In genomic region chr19:8412783-8413592, GRCh38 we compare ENCODE assay signal across 1 cellular context.
TF ChIP-seq lines count a peak whose summit lies in the region.

A gene with protein sequence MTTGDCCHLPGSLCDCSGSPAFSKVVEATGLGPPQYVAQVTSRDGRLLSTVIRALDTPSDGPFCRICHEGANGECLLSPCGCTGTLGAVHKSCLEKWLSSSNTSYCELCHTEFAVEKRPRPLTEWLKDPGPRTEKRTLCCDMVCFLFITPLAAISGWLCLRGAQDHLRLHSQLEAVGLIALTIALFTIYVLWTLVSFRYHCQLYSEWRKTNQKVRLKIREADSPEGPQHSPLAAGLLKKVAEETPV (plus strand): TSS chr19:8413305. CDS start chr19:8421841, 8,536 bp downstream.

TF ChIP-seq in HepG2, 621 proteins besides CTCF, POLR2A, EP300 and RAD21 (continued from another document and continues in another):
- TF ChIP-seq ZSCAN5A (CRISPR knock-in tag; IDR thresholded peaks at IDR 0.05; ENCODE audit: borderline replicate concordance) (no peak), LRRFIP1 (CRISPR knock-in tag; conservative IDR thresholded peaks at IDR 0.05) (no peak), GFI1 (CRISPR knock-in tag; IDR thresholded peaks at IDR 0.05; ENCODE audit: borderline replicate concordance) (no peak), WIZ (CRISPR knock-in tag; IDR thresholded peaks at IDR 0.05) (no peak), ZNF644 (CRISPR knock-in tag; IDR thresholded peaks at IDR 0.05; ENCODE audit: low read depth) (no peak), CCDC6 (CRISPR knock-in tag; IDR thresholded peaks at IDR 0.05) (no peak), ZNF260 (CRISPR knock-in tag; IDR thresholded peaks at IDR 0.05; ENCODE audit: borderline replicate concordance, low read depth) (no peak), MED1 (CRISPR knock-in tag; IDR thresholded peaks at IDR 0.05) (no peak; the same call in 1 of the 2 replicates), PRMT3 (CRISPR knock-in tag; IDR thresholded peaks at IDR 0.05; ENCODE audit: borderline replicate concordance, low read depth) (no peak), ISL2 (CRISPR knock-in tag; IDR thresholded peaks at IDR 0.05) (no peak), SKI (IDR thresholded peaks at IDR 0.05; ENCODE audit: partially characterized antibody) (no peak), SIN3A (IDR thresholded peaks at IDR 0.05; ENCODE audit: borderline replicate concordance, low read depth, low read length) (no peak), FOXK1 (CRISPR knock-in tag; IDR thresholded peaks at IDR 0.05; ENCODE audit: borderline replicate concordance, low read depth) (no peak), PHF21A (CRISPR knock-in tag; IDR thresholded peaks at IDR 0.05) (0 out of 2 replicates have a peak, but pooled peaks have one; percentile 32), TSC22D2 (CRISPR knock-in tag; IDR thresholded peaks at IDR 0.05; ENCODE audit: borderline replicate concordance) (no peak), FOXC1 (CRISPR knock-in tag; IDR thresholded peaks at IDR 0.05; ENCODE audit: borderline replicate concordance) (no peak), MTA1 (CRISPR knock-in tag; IDR thresholded peaks at IDR 0.05; ENCODE audit: borderline replicate concordance) (no peak), NR2F6 (IDR thresholded peaks at IDR 0.05) (no peak), NR2F6 (CRISPR knock-in tag; IDR thresholded peaks at IDR 0.05) (no peak), UBTF (CRISPR knock-in tag; IDR thresholded peaks at IDR 0.05) (no peak; the same call in 1 of the 2 replicates), JUND (CRISPR knock-in tag; IDR thresholded peaks at IDR 0.05) (no peak), NKX3-1 (CRISPR knock-in tag; IDR thresholded peaks at IDR 0.05) (no peak), ZNF816 (CRISPR knock-in tag; IDR thresholded peaks at IDR 0.05; ENCODE audit: borderline replicate concordance) (no peak), ZNF674 (CRISPR knock-in tag; IDR thresholded peaks at IDR 0.05; ENCODE audit: low read depth) (no peak), ZNF3 (CRISPR knock-in tag; IDR thresholded peaks at IDR 0.05) (no peak), ZNF382 (CRISPR knock-in tag; IDR thresholded peaks at IDR 0.05; ENCODE audit: borderline replicate concordance) (no peak), SSRP1 (CRISPR knock-in tag; IDR thresholded peaks at IDR 0.05) (no peak), PBX3 (CRISPR knock-in tag; IDR thresholded peaks at IDR 0.05; ENCODE audit: borderline replicate concordance) (0 out of 2 replicates have a peak, but pooled peaks have one; percentile 18), ZNF776 (CRISPR knock-in tag; IDR thresholded peaks at IDR 0.05) (no peak), ZNF101 (CRISPR knock-in tag; IDR thresholded peaks at IDR 0.05; ENCODE audit: borderline replicate concordance, low read depth) (no peak), MTF2 (CRISPR knock-in tag; IDR thresholded peaks at IDR 0.05; ENCODE audit: borderline replicate concordance) (no peak), ATF3 (CRISPR knock-in tag; IDR thresholded peaks at IDR 0.05) (no peak), DR1 (CRISPR knock-in tag; IDR thresholded peaks at IDR 0.05) (no peak), AHR (CRISPR knock-in tag; IDR thresholded peaks at IDR 0.05) (no peak), ZNF720 (CRISPR knock-in tag; IDR thresholded peaks at IDR 0.05) (no peak), FOSL2 (CRISPR knock-in tag; IDR thresholded peaks at IDR 0.05) (0 out of 2 replicates have a peak, but pooled peaks have one; percentile 17), ZNF724P (CRISPR knock-in tag; IDR thresholded peaks at IDR 0.05; ENCODE audit: borderline replicate concordance) (no peak), SNAPC2 (CRISPR knock-in tag; IDR thresholded peaks at IDR 0.05) (no peak), SMC3 (IDR thresholded peaks at IDR 0.05; ENCODE audit: low read length) (peak; percentile 35; the same call in 1 of the 2 replicates), NCOR1 (IDR thresholded peaks at IDR 0.05; ENCODE audit: borderline replicate concordance, low read length) (no peak), TRAFD1 (CRISPR knock-in tag; IDR thresholded peaks at IDR 0.05; ENCODE audit: borderline replicate concordance) (no peak), TCF12 (IDR thresholded peaks at IDR 0.05) (no peak), TCF12 (CRISPR knock-in tag; IDR thresholded peaks at IDR 0.05) (no peak)
- TF ChIP-seq, protein P1, sequence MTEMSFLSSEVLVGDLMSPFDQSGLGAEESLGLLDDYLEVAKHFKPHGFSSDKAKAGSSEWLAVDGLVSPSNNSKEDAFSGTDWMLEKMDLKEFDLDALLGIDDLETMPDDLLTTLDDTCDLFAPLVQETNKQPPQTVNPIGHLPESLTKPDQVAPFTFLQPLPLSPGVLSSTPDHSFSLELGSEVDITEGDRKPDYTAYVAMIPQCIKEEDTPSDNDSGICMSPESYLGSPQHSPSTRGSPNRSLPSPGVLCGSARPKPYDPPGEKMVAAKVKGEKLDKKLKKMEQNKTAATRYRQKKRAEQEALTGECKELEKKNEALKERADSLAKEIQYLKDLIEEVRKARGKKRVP (CRISPR knock-in tag; IDR thresholded peaks at IDR 0.05) = no peak
- TF ChIP-seq, protein P2, sequence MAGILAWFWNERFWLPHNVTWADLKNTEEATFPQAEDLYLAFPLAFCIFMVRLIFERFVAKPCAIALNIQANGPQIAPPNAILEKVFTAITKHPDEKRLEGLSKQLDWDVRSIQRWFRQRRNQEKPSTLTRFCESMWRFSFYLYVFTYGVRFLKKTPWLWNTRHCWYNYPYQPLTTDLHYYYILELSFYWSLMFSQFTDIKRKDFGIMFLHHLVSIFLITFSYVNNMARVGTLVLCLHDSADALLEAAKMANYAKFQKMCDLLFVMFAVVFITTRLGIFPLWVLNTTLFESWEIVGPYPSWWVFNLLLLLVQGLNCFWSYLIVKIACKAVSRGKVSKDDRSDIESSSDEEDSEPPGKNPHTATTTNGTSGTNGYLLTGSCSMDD (CRISPR knock-in tag; IDR thresholded peaks at IDR 0.05) = no peak
- TF ChIP-seq, protein P3, sequence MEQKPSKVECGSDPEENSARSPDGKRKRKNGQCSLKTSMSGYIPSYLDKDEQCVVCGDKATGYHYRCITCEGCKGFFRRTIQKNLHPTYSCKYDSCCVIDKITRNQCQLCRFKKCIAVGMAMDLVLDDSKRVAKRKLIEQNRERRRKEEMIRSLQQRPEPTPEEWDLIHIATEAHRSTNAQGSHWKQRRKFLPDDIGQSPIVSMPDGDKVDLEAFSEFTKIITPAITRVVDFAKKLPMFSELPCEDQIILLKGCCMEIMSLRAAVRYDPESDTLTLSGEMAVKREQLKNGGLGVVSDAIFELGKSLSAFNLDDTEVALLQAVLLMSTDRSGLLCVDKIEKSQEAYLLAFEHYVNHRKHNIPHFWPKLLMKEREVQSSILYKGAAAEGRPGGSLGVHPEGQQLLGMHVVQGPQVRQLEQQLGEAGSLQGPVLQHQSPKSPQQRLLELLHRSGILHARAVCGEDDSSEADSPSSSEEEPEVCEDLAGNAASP (CRISPR knock-in tag; IDR thresholded peaks at IDR 0.05; ENCODE audit: borderline replicate concordance) = no peak; the same call in 1 of the 2 replicates
- TF ChIP-seq, protein P4, sequence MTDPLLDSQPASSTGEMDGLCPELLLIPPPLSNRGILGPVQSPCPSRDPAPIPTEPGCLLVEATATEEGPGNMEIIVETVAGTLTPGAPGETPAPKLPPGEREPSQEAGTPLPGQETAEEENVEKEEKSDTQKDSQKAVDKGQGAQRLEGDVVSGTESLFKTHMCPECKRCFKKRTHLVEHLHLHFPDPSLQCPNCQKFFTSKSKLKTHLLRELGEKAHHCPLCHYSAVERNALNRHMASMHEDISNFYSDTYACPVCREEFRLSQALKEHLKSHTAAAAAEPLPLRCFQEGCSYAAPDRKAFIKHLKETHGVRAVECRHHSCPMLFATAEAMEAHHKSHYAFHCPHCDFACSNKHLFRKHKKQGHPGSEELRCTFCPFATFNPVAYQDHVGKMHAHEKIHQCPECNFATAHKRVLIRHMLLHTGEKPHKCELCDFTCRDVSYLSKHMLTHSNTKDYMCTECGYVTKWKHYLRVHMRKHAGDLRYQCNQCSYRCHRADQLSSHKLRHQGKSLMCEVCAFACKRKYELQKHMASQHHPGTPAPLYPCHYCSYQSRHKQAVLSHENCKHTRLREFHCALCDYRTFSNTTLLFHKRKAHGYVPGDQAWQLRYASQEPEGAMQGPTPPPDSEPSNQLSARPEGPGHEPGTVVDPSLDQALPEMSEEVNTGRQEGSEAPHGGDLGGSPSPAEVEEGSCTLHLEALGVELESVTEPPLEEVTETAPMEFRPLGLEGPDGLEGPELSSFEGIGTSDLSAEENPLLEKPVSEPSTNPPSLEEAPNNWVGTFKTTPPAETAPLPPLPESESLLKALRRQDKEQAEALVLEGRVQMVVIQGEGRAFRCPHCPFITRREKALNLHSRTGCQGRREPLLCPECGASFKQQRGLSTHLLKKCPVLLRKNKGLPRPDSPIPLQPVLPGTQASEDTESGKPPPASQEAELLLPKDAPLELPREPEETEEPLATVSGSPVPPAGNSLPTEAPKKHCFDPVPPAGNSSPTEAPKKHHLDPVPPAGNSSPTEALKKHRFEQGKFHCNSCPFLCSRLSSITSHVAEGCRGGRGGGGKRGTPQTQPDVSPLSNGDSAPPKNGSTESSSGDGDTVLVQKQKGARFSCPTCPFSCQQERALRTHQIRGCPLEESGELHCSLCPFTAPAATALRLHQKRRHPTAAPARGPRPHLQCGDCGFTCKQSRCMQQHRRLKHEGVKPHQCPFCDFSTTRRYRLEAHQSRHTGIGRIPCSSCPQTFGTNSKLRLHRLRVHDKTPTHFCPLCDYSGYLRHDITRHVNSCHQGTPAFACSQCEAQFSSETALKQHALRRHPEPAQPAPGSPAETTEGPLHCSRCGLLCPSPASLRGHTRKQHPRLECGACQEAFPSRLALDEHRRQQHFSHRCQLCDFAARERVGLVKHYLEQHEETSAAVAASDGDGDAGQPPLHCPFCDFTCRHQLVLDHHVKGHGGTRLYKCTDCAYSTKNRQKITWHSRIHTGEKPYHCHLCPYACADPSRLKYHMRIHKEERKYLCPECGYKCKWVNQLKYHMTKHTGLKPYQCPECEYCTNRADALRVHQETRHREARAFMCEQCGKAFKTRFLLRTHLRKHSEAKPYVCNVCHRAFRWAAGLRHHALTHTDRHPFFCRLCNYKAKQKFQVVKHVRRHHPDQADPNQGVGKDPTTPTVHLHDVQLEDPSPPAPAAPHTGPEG (CRISPR knock-in tag; IDR thresholded peaks at IDR 0.05) = no peak
